In genomic region chr2:24739355-24740025, GRCh38 we compare ENCODE assay signal across 17 cellular contexts. TPM values are rescaled to one million over a fixed set of nuclear protein-coding genes. Genes with fewer than 3 reads are reported as not detected.
DNase-seq lines count a peak whose midpoint lies in the region; ATAC-seq and TF ChIP-seq lines count a peak whose summit lies in the region.
"Had no signal": no experiment of that assay in that cellular context is flagged by ENCODE, and none has a peak within 500 bp of the region (broad histone marks: within the 10 kb centered on the region; RNA-seq: fewer than 3 reads in every experiment).

No MANE protein-coding gene starts in this region.

- no peak for DNase-seq in activated T-cell treated with anti-CD3 and anti-CD28 coated beads, Interleukin-2, amount 50 U/mL, for 72 hours
- DNase-seq in activated T-cell treated with anti-CD3 and anti-CD28 coated beads, Interleukin-2, amount 50 U/mL, for 4 hours = no peak
- DNase-seq in choroid plexus epithelial cell (ENCODE audit: low read depth) (peak; percentile 42), psoas muscle (no peak), NCI-H1930 (lab: John Stamatoyannopoulos, UW) (no peak), RPMI8226 (no peak)
- DNase-seq: DND-41, GF-D8, GM23248, NCI-H1048, NCI-H1694, NCI-H2171 treated with DMSO at 0.1 percent for 48 hours, Peyer's patch, SHP77 had no signal

- no peak overlapping the region for H3K4me3 ChIP-seq in choroid plexus epithelial cell (ENCODE audit: low read depth, low read length)
- no peak overlapping the region for H3K4me3 ChIP-seq in psoas muscle
- H3K4me3 ChIP-seq: GM23248, Peyer's patch had no signal

- 45 to 57% (median 48%) methylated on average over 7 of the region's 7 CpGs for WGBS in psoas muscle, 3 donors

- ATAC-seq in activated T-cell treated with anti-CD3 and anti-CD28 coated beads, Interleukin-2, amount 50 U/mL, for 72 hours (replicated peaks in 1 of 2) = no peak
- ATAC-seq in activated T-cell treated with anti-CD3 and anti-CD28 coated beads, Interleukin-2, amount 50 U/mL, for 4 hours = no peak
- ATAC-seq in psoas muscle = peak in 3 of 4 donors; percentile 48 to 57 (median 51)
- ATAC-seq in GM21717 (IDR thresholded peaks at IDR 0.05; ENCODE audit: unreplicated experiment) = no peak
- no peak for ATAC-seq in HG03571 (IDR thresholded peaks at IDR 0.05; ENCODE audit: unreplicated experiment)

- no peaks in the 10 kb centered on the region for H3K27me3 ChIP-seq in psoas muscle (ENCODE audit: insufficient read depth in 3 of 3, low read length in 2 of 3)
- H3K27me3 ChIP-seq: Peyer's patch had no signal

- H3K4me3 Mint-ChIP-seq in activated T-cell treated with anti-CD3 and anti-CD28 coated beads, Interleukin-2, amount 50 U/mL, for 72 hours = peak overlapping the region in 1 of 2 donors; percentile 18
- no peak overlapping the region for H3K4me3 Mint-ChIP-seq in activated T-cell treated with anti-CD3 and anti-CD28 coated beads, Interleukin-2, amount 50 U/mL, for 4 hours

- H3K9me3 Mint-ChIP-seq in activated T-cell treated with anti-CD3 and anti-CD28 coated beads, Interleukin-2, amount 50 U/mL, for 72 hours = no peaks in the 10 kb centered on the region
- H3K9me3 Mint-ChIP-seq in activated T-cell treated with anti-CD3 and anti-CD28 coated beads, Interleukin-2, amount 50 U/mL, for 4 hours = no peaks in the 10 kb centered on the region

- peaks cover 15% of the 10 kb centered on the region for H3K4me1 ChIP-seq in psoas muscle
- H3K4me1 ChIP-seq: Peyer's patch had no signal

- intact Hi-C loops in psoas muscle (cut with DNase I) = loop anchor here in 1 of 2 donors (10.0 kb wide), 1 partner anchor 325 kb away; no protein-coding TSS in a partner anchor

- no peaks in the 10 kb centered on the region for H3K9me3 ChIP-seq in psoas muscle
- H3K9me3 ChIP-seq: Peyer's patch had no signal

- H3K4me1 Mint-ChIP-seq in activated T-cell treated with anti-CD3 and anti-CD28 coated beads, Interleukin-2, amount 50 U/mL, for 72 hours (ENCODE audit: low read depth) = peaks cover 13% of the 10 kb centered on the region
- peaks cover 26% of the 10 kb centered on the region for H3K4me1 Mint-ChIP-seq in activated T-cell treated with anti-CD3 and anti-CD28 coated beads, Interleukin-2, amount 50 U/mL, for 4 hours (ENCODE audit: low read depth)

- H3K36me3 ChIP-seq in psoas muscle (ENCODE audit: insufficient read depth in 1 of 2, low read depth in 1 of 2) = peaks cover 0 to 47% of the 10 kb centered on the region in 2 donors

- H3K36me3 Mint-ChIP-seq in activated T-cell treated with anti-CD3 and anti-CD28 coated beads, Interleukin-2, amount 50 U/mL, for 72 hours (ENCODE audit: insufficient read depth in 2 of 2) = peaks cover 2% of the 10 kb centered on the region in 2 donors
- peaks cover 24% of the 10 kb centered on the region for H3K36me3 Mint-ChIP-seq in activated T-cell treated with anti-CD3 and anti-CD28 coated beads, Interleukin-2, amount 50 U/mL, for 4 hours (ENCODE audit: insufficient read depth)

- H3K27ac Mint-ChIP-seq in activated T-cell treated with anti-CD3 and anti-CD28 coated beads, Interleukin-2, amount 50 U/mL, for 72 hours = peak overlapping the region; percentile 89

- no peaks in the 10 kb centered on the region for H3K27me3 Mint-ChIP-seq in activated T-cell treated with anti-CD3 and anti-CD28 coated beads, Interleukin-2, amount 50 U/mL, for 72 hours (ENCODE audit: low read depth)
- H3K27me3 Mint-ChIP-seq in activated T-cell treated with anti-CD3 and anti-CD28 coated beads, Interleukin-2, amount 50 U/mL, for 4 hours (ENCODE audit: low read depth) = no peaks in the 10 kb centered on the region

- TF ChIP-seq CTCF in choroid plexus epithelial cell (conservative IDR thresholded peaks at IDR 0.05; ENCODE audit: low read depth, low read length) (no peak), psoas muscle (IDR thresholded peaks at IDR 0.05) (no peak)

- peak overlapping the region; percentile 43 for H3K27ac ChIP-seq in psoas muscle
- H3K27ac ChIP-seq: C4-2B, GM23248, Peyer's patch had no signal

RNA-seq across cellular contexts. Expression of gene PTRHD1, which starts 53.7 kb away (rescaled TPM):
- 10 to 100 TPM; 25.5 to 29.3 TPM for total RNA-seq in activated T-cell treated with anti-CD3 and anti-CD28 coated beads, Interleukin-2, amount 50 U/mL, for 72 hours
- 10 to 100 TPM; 17.6 to 21.6 (median 18.6) TPM for total RNA-seq in activated T-cell treated with anti-CD3 and anti-CD28 coated beads, Interleukin-2, amount 50 U/mL, for 4 hours
- total RNA-seq in psoas muscle = 10 to 100 TPM; 16.6 to 34.9 (median 20.8) TPM
- 10 to 100 TPM; 27.1 to 38.3 (median 28.8) TPM for polyA plus RNA-seq in psoas muscle

RNA-seq across cellular contexts. Expression of gene CENPO, which starts 53.7 kb away (rescaled TPM):
- total RNA-seq in activated T-cell treated with anti-CD3 and anti-CD28 coated beads, Interleukin-2, amount 50 U/mL, for 72 hours = 10 to 100 TPM; 38.6 to 44.1 TPM
- 10 to 100 TPM; 20.3 to 28.4 (median 28.0) TPM for total RNA-seq in activated T-cell treated with anti-CD3 and anti-CD28 coated beads, Interleukin-2, amount 50 U/mL, for 4 hours
- 1 to 10 TPM; 1.8 to 3.2 (median 2.4) TPM for total RNA-seq in psoas muscle
- 1 to 10 TPM; 1.6 to 5.4 (median 2.9) TPM for polyA plus RNA-seq in psoas muscle

Comparison
In these comparisons a context has a peak if more than half of its experiments do, and no peak if none do; other contexts are left out.
1. ATAC-seq: peak in psoas muscle (3 of 4); none in activated T-cell treated with anti-CD3 and anti-CD28 coated beads, Interleukin-2, amount 50 U/mL, for 72 hours (0 of 2), activated T-cell treated with anti-CD3 and anti-CD28 coated beads, Interleukin-2, amount 50 U/mL, for 4 hours (0 of 2), GM21717 (single experiment) and HG03571 (single experiment).
2. RNA of gene CENPO, which starts 53.7 kb away (total RNA-seq): 38.6 to 44.1 TPM in activated T-cell treated with anti-CD3 and anti-CD28 coated beads, Interleukin-2, amount 50 U/mL, for 72 hours and 20.3 to 28.4 TPM in activated T-cell treated with anti-CD3 and anti-CD28 coated beads, Interleukin-2, amount 50 U/mL, for 4 hours; 1.8 to 3.2 TPM in psoas muscle; every median in the first group is over 4 times any median in the second.